12 cellular contexts compared by ENCODE assay signal in the genomic region with DNA sequence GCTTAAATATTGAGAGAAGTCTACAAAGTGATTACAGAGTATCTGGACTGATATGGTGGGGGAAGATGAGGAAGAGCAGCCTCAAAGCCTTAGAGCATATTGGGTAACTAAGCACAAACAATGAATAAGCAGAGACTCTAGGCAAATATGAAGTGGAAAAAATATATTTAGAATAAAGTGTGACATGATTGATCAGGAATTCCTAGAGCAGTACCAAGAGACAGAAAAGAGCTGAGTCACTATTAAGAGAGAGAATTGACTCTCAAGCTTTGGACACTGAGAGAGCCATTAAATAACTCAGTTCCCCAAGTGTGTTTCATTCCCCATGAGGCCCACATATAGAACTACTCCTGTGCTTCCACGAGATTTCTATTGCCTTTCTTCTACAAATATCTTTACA. TPM values are rescaled to one million over a fixed set of nuclear protein-coding genes. Genes with fewer than 3 reads are reported as not detected.
DNase-seq lines count a peak whose midpoint lies in the region; ATAC-seq and TF ChIP-seq lines count a peak whose summit lies in the region.
"Had no signal": no experiment of that assay in that cellular context is flagged by ENCODE, and none has a peak within 500 bp of the region (broad histone marks: within the 10 kb centered on the region; RNA-seq: fewer than 3 reads in every experiment).

No MANE protein-coding gene starts in this region.

- H3K4me1 Mint-ChIP-seq in nephron (peaks cover 48% of the 10 kb centered on the region), T-helper 17 cell (no peaks in the 10 kb centered on the region)

- H3K27me3 Mint-ChIP-seq in nephron (ENCODE audit: low read depth) (peaks cover 3% of the 10 kb centered on the region), T-helper 17 cell (peaks cover 19% of the 10 kb centered on the region)

- peak overlapping the region in 2 of 3 experiments; percentile 82 to 90 for H3K27ac Mint-ChIP-seq in nephron
- H3K27ac Mint-ChIP-seq in T-helper 17 cell = no peak overlapping the region

- H3K9me3 Mint-ChIP-seq in nephron = no peaks in the 10 kb centered on the region

- DNase-seq in AG04450 (ENCODE audit: low read depth, low spot score) (peak; percentile 26), NCI-H460 (ENCODE audit: extremely low read depth, low read depth) (peak; percentile 44), esophagus squamous epithelium (lab: John Stamatoyannopoulos, UW) (no peak), T-helper 17 cell (no peak), LoVo (ENCODE audit: low spot score) (no peak)
- no peak for DNase-seq in stimulated activated CD4-positive, alpha-beta T cell treated with anti-CD3 and anti-CD28 coated beads, Interleukin-4, amount 100 ng/mL, for 4 hours
- DNase-seq: activated CD4-positive, CD25-positive, alpha-beta regulatory T cell; activated effector memory CD4-positive, alpha-beta T cell treated with Interleukin-2 at 50 U/mL for 16 hours; C1 segment of cervical spinal cord; NCI-H187 treated with DMSO at 0.1 percent for 48 hours had no signal

- peaks cover 0 to 23% (median 6%) of the 10 kb centered on the region in 3 donors for H3K4me1 ChIP-seq in esophagus squamous epithelium

- H3K4me3 ChIP-seq in AG04450 (ENCODE audit: low read depth, low read length) = no peak overlapping the region
- no peak overlapping the region for H3K4me3 ChIP-seq in esophagus squamous epithelium

- no peak for TF ChIP-seq CTCF in AG04450 (IDR thresholded peaks at IDR 0.05; ENCODE audit: low read depth, low read length)
- TF ChIP-seq CTCF in esophagus squamous epithelium (IDR thresholded peaks at IDR 0.05) = no peak
- TF ChIP-seq CTCF in nephron (IDR thresholded peaks at IDR 0.05; ENCODE audit: unreplicated experiment in 3 of 3) = no peak

- CTCF ChIA-PET in AG04450 (lab: Charles Lee) = no interaction called here

- WGBS in esophagus squamous epithelium, 2 donors = 44 to 48% methylated on average over 1 of the region's 1 CpG

- POLR2A ChIA-PET in AG04450 (lab: Yijun Ruan, JAX) = interaction anchor here (0.6 to 1.2 kb wide), 2 partner anchors 14 to 42 kb away, joined by 4 to 5 read pairs; no protein-coding TSS in a partner anchor

- no peaks in the 10 kb centered on the region for H3K9me3 ChIP-seq in AG04450 (ENCODE audit: control insufficient read depth, insufficient read depth, low read length)
- no peaks in the 10 kb centered on the region for H3K9me3 ChIP-seq in esophagus squamous epithelium
- no peaks in the 10 kb centered on the region for H3K9me3 ChIP-seq in T-helper 17 cell (ENCODE audit: control insufficient read depth, low read length, poor library complexity, severe bottlenecking)

- H3K27ac ChIP-seq in AG04450 (ENCODE audit: low read depth, low read length) (no peak overlapping the region), esophagus squamous epithelium (peak overlapping the region in 3 of 4 donors; percentile 10 to 57 (median 44))

- ATAC-seq in T-helper 17 cell (no peak), esophagus mucosa (no peak)

- H3K27me3 ChIP-seq in AG04450 (ENCODE audit: control insufficient read depth, insufficient read depth, low read length) (no peaks in the 10 kb centered on the region), esophagus squamous epithelium (no peaks in the 10 kb centered on the region)

- intact Hi-C loops in esophagus squamous epithelium (cut with DNase I) = no loop called here

- H3K36me3 Mint-ChIP-seq in nephron (ENCODE audit: low read depth) (no peaks in the 10 kb centered on the region), T-helper 17 cell (ENCODE audit: low read depth) (no peaks in the 10 kb centered on the region)

- TF ChIP-seq POLR2A in esophagus squamous epithelium (IDR thresholded peaks at IDR 0.05) = no peak

- no peak overlapping the region for H3K4me3 Mint-ChIP-seq in nephron
- no peak overlapping the region for H3K4me3 Mint-ChIP-seq in T-helper 17 cell

- H3K36me3 ChIP-seq in esophagus squamous epithelium = no peaks in the 10 kb centered on the region

RNA-seq across cellular contexts. Expression of gene SLC40A1, which starts 45.7 kb away (rescaled TPM):
- 5.2 and 5.4 TPM in 2 replicates for polyA plus RNA-seq in AG04450 (2011; rRNA removed)
- polyA minus RNA-seq in AG04450 (2011; rRNA and poly(A)+ RNA removed) = 4.4 and 6.4 TPM in 2 replicates
- 8.8 and 12.5 TPM in 2 replicates for total RNA-seq in NCI-H460 (2014; rRNA removed; shearing (Covaris generic))
- polyA plus RNA-seq in NCI-H460 (2014; cell fraction: nucleus; rRNA removed) = 4.0 and 11.6 TPM in 2 replicates
- total RNA-seq in esophagus squamous epithelium (10 to 100 TPM in 2 of 4 donors, 1 to 10 TPM in 2; 5.4 to 34.1 (median 19.1) TPM), T-helper 17 cell (10 to 100 TPM; 30.9 to 92.7 TPM), esophagus mucosa (11.8 TPM)

Comparison
In these comparisons a context has a peak if more than half of its experiments do, and no peak if none do; other contexts are left out.
1. DNase-seq: peak in AG04450 (single experiment) and NCI-H460 (single experiment); none in esophagus squamous epithelium (single experiment), T-helper 17 cell (0 of 3), stimulated activated CD4-positive, alpha-beta T cell treated with anti-CD3 and anti-CD28 coated beads, Interleukin-4, amount 100 ng/mL, for 4 hours (0 of 2) and LoVo (single experiment).